In the genomic region with DNA sequence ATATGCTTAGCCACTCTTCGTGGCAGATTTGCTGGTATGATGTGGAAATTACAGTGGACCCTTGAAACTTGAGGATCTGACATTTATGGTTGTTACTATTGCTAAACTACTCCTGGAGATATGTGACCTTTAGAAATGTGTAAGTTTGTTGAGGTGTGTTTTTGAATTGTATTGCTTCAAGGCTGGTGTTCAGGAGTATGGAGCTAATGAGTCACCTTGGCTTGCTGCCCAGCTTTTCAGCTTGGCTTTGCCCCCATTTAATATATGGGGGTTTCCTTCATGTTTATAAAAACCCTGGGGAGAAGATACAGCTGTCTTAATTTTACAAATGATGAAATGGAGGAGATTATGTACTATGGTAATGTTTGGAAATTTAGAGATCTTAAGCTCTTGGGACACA, we compare ENCODE assay signal across 8 cellular contexts. TPM values are rescaled to one million over a fixed set of nuclear protein-coding genes. Genes with fewer than 3 reads are reported as not detected.
DNase-seq lines count a peak whose midpoint lies in the region; ATAC-seq and TF ChIP-seq lines count a peak whose summit lies in the region.

No MANE protein-coding gene starts in this region.

- H3K4me1 Mint-ChIP-seq in brain: peaks cover 41% of the 10 kb centered on the region

- H3K9me3 Mint-ChIP-seq in brain: no peaks in the 10 kb centered on the region

- peaks cover 50% of the 10 kb centered on the region for H3K36me3 Mint-ChIP-seq in brain

- H3K4me3 Mint-ChIP-seq in brain: peak overlapping the region in 2 of 5 experiments; percentile 2 to 5

- H3K9me3 ChIP-seq in SK-N-MC (ENCODE audit: low read depth, low read length): no peaks in the 10 kb centered on the region

- H3K27me3 Mint-ChIP-seq in brain: no peaks in the 10 kb centered on the region

- TF ChIP-seq CTCF in GM12865 (IDR thresholded peaks at IDR 0.05; ENCODE audit: insufficient read depth, low read depth, low read length, missing control alignments): no peak
- TF ChIP-seq CTCF in brain (conservative IDR thresholded peaks at IDR 0.05): no peak
- TF ChIP-seq CTCF in omental fat pad (IDR thresholded peaks at IDR 0.05): no peak

- H3K4me3 ChIP-seq in GM12865 (ENCODE audit: low read depth, low read length) (no peak overlapping the region), SK-N-MC (no peak overlapping the region)

- DNase-seq in GM12865 (ENCODE audit: low read depth) (peak; percentile 24), SK-N-MC (ENCODE audit: low read depth, low spot score) (no peak), omental fat pad (ENCODE audit: low spot score) (peak; percentile 57), T1000 (lab: John Stamatoyannopoulos, UW) (no peak), SKM-1 (lab: John Stamatoyannopoulos, UW; ENCODE audit: unreplicated experiment) (no peak)
- no peak for DNase-seq in central memory CD4-positive, alpha-beta T cell

- H3K27ac ChIP-seq in SK-N-MC: peak overlapping the region; percentile 33

- no peak overlapping the region for H3K9ac ChIP-seq in SK-N-MC (ENCODE audit: insufficient read length)

- ATAC-seq in omental fat pad (ENCODE audit: low FRiP score): peak; percentile 81
- ATAC-seq in HG03457 (IDR thresholded peaks at IDR 0.05; ENCODE audit: unreplicated experiment): no peak

- H3K36me3 ChIP-seq in SK-N-MC (ENCODE audit: insufficient read depth, low read length): peaks cover 16% of the 10 kb centered on the region

- peak overlapping the region in 4 of 5 experiments; percentile 1 to 80 (median 44) for H3K27ac Mint-ChIP-seq in brain

RNA-seq across cellular contexts. Expression of gene HBP1, which starts 11.6 kb away (rescaled TPM):
- polyA plus RNA-seq in brain (ENCODE audit: insufficient read depth, low read depth, low replicate concordance): 44.3 TPM
- total RNA-seq in omental fat pad: 100 to 1,000 TPM in 2 of 4 donors, 10 to 100 TPM in 2; 92.2 to 153 (median 114) TPM

Comparison
In these comparisons a context has a peak if more than half of its experiments do, and no peak if none do; other contexts are left out.
1. DNase-seq: peak in GM12865 (single experiment) and omental fat pad (single experiment); none in SK-N-MC (single experiment), central memory CD4-positive, alpha-beta T cell (single experiment), T1000 (single experiment) and SKM-1 (single experiment).